Comparison of ENCODE assay signal across 1 cellular context in genomic region chr10:11612004-11613001, GRCh38.
A peak's percentile ranks its signal among the peaks of the same experiment; 100 is the strongest.
TF ChIP-seq lines count a peak whose summit lies in the region.

No MANE protein-coding gene starts in this region.

TF ChIP-seq in K562, 482 proteins besides CTCF, POLR2A, EP300 and RAD21 (continued from another document and continues in another):
- TF ChIP-seq HMBOX1 (IDR thresholded peaks at IDR 0.05) = peak; percentile 99
- TF ChIP-seq, protein P1, sequence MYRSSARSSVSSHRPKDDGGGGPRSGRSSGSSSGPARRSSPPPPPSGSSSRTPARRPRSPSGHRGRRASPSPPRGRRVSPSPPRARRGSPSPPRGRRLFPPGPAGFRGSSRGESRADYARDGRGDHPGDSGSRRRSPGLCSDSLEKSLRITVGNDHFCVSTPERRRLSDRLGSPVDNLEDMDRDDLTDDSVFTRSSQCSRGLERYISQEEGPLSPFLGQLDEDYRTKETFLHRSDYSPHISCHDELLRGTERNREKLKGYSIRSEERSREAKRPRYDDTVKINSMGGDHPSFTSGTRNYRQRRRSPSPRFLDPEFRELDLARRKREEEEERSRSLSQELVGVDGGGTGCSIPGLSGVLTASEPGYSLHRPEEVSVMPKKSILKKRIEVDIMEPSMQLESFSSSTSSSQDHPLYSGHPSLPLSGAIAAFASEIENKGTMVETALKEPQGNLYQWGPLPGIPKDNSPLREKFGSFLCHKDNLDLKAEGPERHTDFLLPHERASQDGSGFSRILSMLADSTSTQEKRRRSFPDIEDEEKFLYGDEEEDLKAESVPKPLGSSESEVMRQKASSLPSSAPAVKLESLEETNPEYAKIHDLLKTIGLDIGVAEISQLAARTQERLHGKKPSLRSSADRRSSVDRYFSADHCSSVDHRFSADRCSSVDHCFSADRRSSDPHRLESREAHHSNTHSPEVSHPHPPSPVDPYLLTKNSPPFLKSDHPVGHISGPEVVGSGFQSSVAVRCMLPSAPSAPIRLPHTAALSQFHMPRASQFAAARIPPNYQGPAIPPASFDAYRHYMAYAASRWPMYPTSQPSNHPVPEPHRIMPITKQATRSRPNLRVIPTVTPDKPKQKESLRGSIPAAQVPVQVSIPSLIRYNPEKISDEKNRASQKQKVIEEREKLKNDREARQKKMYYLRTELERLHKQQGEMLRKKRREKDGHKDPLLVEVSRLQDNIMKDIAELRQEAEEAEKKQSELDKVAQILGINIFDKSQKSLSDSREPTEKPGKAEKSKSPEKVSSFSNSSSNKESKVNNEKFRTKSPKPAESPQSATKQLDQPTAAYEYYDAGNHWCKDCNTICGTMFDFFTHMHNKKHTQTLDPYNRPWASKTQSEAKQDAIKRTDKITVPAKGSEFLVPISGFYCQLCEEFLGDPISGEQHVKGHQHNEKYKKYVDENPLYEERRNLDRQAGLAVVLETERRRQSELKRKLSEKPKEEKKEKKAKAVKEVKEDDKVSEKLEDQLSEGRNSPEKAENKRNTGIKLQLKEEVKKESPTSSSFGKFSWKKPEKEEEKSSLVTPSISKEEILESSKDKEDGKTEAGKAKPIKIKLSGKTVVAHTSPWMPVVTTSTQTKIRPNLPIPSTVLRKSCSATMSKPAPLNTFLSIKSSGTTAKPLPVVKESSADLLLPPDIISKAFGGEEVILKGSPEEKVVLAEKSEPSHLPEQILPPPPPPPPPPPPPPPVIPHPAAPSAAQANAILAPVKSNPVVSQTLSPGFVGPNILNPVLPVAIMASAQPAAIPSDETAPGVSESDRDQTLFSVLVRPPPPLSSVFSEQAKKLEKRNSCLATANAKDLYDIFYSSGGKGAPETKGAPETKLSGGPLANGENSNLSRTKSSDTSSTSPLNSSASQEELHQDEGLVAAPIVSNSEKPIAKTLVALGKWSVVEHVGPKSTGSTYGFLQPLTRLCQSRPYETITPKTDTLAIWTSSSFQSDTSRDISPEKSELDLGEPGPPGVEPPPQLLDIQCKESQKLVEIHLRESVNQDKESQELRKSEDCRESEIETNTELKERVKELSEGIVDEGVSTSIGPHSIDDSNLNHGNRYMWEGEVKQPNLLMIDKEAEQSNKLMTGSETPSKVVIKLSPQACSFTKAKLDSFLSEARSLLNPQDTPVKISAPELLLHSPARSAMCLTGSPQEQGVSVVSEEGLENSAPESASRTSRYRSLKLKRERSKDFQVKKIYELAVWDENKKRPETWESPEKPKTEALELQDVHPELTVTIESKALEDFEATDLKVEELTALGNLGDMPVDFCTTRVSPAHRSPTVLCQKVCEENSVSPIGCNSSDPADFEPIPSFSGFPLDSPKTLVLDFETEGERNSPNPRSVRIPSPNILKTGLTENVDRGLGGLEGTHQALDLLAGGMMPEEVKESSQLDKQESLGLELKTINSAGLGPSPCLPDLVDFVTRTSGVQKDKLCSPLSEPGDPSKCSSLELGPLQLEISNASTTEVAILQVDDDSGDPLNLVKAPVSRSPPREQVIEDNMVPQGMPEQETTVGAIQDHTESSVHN (IDR thresholded peaks at IDR 0.05; ENCODE audit: borderline replicate concordance in 1 of 2, low read depth in 1 of 2) = peak in 1 of 2 experiments; percentile 77; a peak in 1 of 4 replicates
- peak; percentile 87 for TF ChIP-seq KLF16 (IDR thresholded peaks at IDR 0.05)
- TF ChIP-seq, protein P2, sequence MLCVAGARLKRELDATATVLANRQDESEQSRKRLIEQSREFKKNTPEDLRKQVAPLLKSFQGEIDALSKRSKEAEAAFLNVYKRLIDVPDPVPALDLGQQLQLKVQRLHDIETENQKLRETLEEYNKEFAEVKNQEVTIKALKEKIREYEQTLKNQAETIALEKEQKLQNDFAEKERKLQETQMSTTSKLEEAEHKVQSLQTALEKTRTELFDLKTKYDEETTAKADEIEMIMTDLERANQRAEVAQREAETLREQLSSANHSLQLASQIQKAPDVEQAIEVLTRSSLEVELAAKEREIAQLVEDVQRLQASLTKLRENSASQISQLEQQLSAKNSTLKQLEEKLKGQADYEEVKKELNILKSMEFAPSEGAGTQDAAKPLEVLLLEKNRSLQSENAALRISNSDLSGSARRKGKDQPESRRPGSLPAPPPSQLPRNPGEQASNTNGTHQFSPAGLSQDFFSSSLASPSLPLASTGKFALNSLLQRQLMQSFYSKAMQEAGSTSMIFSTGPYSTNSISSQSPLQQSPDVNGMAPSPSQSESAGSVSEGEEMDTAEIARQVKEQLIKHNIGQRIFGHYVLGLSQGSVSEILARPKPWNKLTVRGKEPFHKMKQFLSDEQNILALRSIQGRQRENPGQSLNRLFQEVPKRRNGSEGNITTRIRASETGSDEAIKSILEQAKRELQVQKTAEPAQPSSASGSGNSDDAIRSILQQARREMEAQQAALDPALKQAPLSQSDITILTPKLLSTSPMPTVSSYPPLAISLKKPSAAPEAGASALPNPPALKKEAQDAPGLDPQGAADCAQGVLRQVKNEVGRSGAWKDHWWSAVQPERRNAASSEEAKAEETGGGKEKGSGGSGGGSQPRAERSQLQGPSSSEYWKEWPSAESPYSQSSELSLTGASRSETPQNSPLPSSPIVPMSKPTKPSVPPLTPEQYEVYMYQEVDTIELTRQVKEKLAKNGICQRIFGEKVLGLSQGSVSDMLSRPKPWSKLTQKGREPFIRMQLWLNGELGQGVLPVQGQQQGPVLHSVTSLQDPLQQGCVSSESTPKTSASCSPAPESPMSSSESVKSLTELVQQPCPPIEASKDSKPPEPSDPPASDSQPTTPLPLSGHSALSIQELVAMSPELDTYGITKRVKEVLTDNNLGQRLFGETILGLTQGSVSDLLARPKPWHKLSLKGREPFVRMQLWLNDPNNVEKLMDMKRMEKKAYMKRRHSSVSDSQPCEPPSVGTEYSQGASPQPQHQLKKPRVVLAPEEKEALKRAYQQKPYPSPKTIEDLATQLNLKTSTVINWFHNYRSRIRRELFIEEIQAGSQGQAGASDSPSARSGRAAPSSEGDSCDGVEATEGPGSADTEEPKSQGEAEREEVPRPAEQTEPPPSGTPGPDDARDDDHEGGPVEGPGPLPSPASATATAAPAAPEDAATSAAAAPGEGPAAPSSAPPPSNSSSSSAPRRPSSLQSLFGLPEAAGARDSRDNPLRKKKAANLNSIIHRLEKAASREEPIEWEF (CRISPR knock-in tag; IDR thresholded peaks at IDR 0.05) = 0 out of 2 replicates have a peak, but pooled peaks have one; percentile 72
- TF ChIP-seq ZNF586 (CRISPR knock-in tag; conservative IDR thresholded peaks at IDR 0.05) = no peak
- TF ChIP-seq RFX5 (IDR thresholded peaks at IDR 0.05; ENCODE audit: low read depth, low read length) = no peak
- TF ChIP-seq, protein P3, sequence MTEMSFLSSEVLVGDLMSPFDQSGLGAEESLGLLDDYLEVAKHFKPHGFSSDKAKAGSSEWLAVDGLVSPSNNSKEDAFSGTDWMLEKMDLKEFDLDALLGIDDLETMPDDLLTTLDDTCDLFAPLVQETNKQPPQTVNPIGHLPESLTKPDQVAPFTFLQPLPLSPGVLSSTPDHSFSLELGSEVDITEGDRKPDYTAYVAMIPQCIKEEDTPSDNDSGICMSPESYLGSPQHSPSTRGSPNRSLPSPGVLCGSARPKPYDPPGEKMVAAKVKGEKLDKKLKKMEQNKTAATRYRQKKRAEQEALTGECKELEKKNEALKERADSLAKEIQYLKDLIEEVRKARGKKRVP (CRISPR knock-in tag; IDR thresholded peaks at IDR 0.05) = 0 out of 2 replicates have a peak, but pooled peaks have one; percentile 18
- no peak for TF ChIP-seq ZNF146 (CRISPR knock-in tag; IDR thresholded peaks at IDR 0.05; ENCODE audit: unreplicated experiment)
- peak; percentile 72 for TF ChIP-seq SMAD4 (CRISPR knock-in tag; conservative IDR thresholded peaks at IDR 0.05)
- TF ChIP-seq, protein P4, sequence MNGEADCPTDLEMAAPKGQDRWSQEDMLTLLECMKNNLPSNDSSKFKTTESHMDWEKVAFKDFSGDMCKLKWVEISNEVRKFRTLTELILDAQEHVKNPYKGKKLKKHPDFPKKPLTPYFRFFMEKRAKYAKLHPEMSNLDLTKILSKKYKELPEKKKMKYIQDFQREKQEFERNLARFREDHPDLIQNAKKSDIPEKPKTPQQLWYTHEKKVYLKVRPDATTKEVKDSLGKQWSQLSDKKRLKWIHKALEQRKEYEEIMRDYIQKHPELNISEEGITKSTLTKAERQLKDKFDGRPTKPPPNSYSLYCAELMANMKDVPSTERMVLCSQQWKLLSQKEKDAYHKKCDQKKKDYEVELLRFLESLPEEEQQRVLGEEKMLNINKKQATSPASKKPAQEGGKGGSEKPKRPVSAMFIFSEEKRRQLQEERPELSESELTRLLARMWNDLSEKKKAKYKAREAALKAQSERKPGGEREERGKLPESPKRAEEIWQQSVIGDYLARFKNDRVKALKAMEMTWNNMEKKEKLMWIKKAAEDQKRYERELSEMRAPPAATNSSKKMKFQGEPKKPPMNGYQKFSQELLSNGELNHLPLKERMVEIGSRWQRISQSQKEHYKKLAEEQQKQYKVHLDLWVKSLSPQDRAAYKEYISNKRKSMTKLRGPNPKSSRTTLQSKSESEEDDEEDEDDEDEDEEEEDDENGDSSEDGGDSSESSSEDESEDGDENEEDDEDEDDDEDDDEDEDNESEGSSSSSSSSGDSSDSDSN (IDR thresholded peaks at IDR 0.05; ENCODE audit: borderline replicate concordance in 1 of 2, low read depth in 2 of 2, low read length in 2 of 2) = peak; percentile 34 to 85; a peak in 3 of 4 replicates
- peak; percentile 17 for TF ChIP-seq POLR2B (IDR thresholded peaks at IDR 0.05; ENCODE audit: low read depth, partially characterized antibody)
- no peak for TF ChIP-seq ARHGAP35 (IDR thresholded peaks at IDR 0.05; ENCODE audit: partially characterized antibody)
- TF ChIP-seq MGA (IDR thresholded peaks at IDR 0.05) = no peak
- peak; percentile 92 for TF ChIP-seq PML (IDR thresholded peaks at IDR 0.05; ENCODE audit: low read length)
- TF ChIP-seq ZNF584 (CRISPR knock-in tag; IDR thresholded peaks at IDR 0.05; ENCODE audit: low read depth) = peak; percentile 65
